In the genomic region with DNA sequence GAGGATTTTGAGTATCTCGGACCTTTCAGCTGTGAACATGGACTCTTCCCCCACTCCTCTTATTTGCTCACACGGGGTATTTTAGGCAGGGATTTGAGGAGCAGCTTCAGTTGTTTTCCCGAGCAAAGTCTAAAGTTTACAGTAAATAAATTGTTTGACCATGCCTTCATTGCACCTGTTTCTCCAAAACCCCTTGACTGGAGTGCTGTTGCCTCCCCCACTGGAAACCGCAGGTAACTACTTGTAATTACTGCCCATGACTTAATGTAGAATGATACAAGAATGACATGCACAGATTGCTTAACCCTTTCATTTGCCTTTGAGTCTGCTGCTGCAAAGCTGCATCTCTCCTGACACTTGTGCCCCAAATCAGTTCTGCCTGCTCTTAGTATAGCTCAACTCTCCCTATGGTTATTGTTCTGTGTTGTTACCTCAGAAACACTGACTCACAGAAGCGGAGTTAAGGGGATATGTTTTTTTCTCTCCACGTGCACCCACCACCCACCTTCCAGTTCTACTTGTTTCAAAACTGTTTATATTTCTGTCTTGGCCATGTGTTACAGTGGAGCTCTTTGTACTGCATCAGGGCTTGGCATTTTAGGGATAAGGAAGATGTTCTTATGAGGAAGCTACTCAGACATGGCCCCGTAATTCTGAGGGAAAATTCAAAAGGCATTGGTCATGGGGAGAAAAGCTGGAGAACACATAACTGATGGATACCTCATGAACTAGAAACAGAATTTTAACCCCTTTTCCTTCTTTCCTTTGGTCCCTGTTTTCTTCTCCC, we compare ENCODE assay signal across 9 cellular contexts. TPM values are rescaled to one million over a fixed set of nuclear protein-coding genes. Genes with fewer than 3 reads are reported as not detected.
DNase-seq lines count a peak whose midpoint lies in the region; TF ChIP-seq lines count a peak whose summit lies in the region.
"Had no signal": no experiment of that assay in that cellular context is flagged by ENCODE, and none has a peak within 500 bp of the region (broad histone marks: within the 10 kb centered on the region; RNA-seq: fewer than 3 reads in every experiment).

No MANE protein-coding gene starts in this region.

- no peak overlapping the region for H3K27ac ChIP-seq in effector memory CD4-positive, alpha-beta T cell (ENCODE audit: insufficient read depth, low read length, poor library complexity, severe bottlenecking)
- H3K27ac ChIP-seq in prostate gland: peak overlapping the region; percentile 89 to 93

- H3K36me3 ChIP-seq in ES-I3 (ENCODE audit: insufficient read depth, low read length) (no peaks in the 10 kb centered on the region), prostate gland (no peaks in the 10 kb centered on the region)
- H3K36me3 ChIP-seq in effector memory CD4-positive, alpha-beta T cell (ENCODE audit: control insufficient read depth, insufficient read depth, low read length): no peaks in the 10 kb centered on the region

- TF ChIP-seq POLR2A in NB4 (IDR thresholded peaks at IDR 0.05; ENCODE audit: extremely low read depth, insufficient read length) (no peak), prostate gland (IDR thresholded peaks at IDR 0.05) (no peak)

- intact Hi-C loops in prostate gland (cut with DNase I): loop anchor here (10.0 kb wide), 3 partner anchors 96 to 176 kb away; no protein-coding TSS in a partner anchor

- H3K4me3 ChIP-seq in NB4 (ENCODE audit: low read depth, low read length): peak overlapping the region; percentile 90
- H3K4me3 ChIP-seq in effector memory CD4-positive, alpha-beta T cell (ENCODE audit: insufficient read depth, low read depth, low read length, poor library complexity, severe bottlenecking): peak overlapping the region; percentile 4
- peak overlapping the region; percentile 36 to 57 for H3K4me3 ChIP-seq in prostate gland

- no peaks in the 10 kb centered on the region for H3K9me3 ChIP-seq in ES-I3 (ENCODE audit: control insufficient read depth, insufficient read depth, low read length)
- no peaks in the 10 kb centered on the region for H3K9me3 ChIP-seq in effector memory CD4-positive, alpha-beta T cell (ENCODE audit: control insufficient read depth, low read length)
- H3K9me3 ChIP-seq in prostate gland: no peaks in the 10 kb centered on the region

- TF ChIP-seq CTCF in NB4 (IDR thresholded peaks at IDR 0.05; ENCODE audit: low read depth, low read length) (no peak), prostate gland (IDR thresholded peaks at IDR 0.05) (peak in 2 of 4 experiments; percentile 9 to 33)

- 44% methylated on average over 7 of the region's 7 CpGs for WGBS in prostate gland

- H3K9ac ChIP-seq in ES-I3 (ENCODE audit: low read depth, low read length): peak overlapping the region; percentile 31; the same call in 1 of the 2 replicates

- no peaks in the 10 kb centered on the region for H3K27me3 ChIP-seq in effector memory CD4-positive, alpha-beta T cell (replicated peaks; ENCODE audit: control insufficient read depth, insufficient read depth, low read length, poor library complexity, severe bottlenecking)
- H3K27me3 ChIP-seq in prostate gland (replicated peaks; ENCODE audit: insufficient read depth): no peaks in the 10 kb centered on the region

- no peaks in the 10 kb centered on the region for H3K4me1 ChIP-seq in ES-I3 (ENCODE audit: insufficient read depth, low read length)
- peaks cover 23% of the 10 kb centered on the region for H3K4me1 ChIP-seq in effector memory CD4-positive, alpha-beta T cell (ENCODE audit: control insufficient read depth, insufficient read depth, low read length, poor library complexity, severe bottlenecking)
- H3K4me1 ChIP-seq in prostate gland (replicated peaks): no peaks in the 10 kb centered on the region

- DNase-seq in NB4 (ENCODE audit: low read depth) (peak; percentile 43), prostate gland (ENCODE audit: low spot score) (no peak), iPS-NIHi11 (ENCODE audit: low spot score) (no peak), NK-92 (lab: John Stamatoyannopoulos, UW; ENCODE audit: unreplicated experiment) (no peak), NCI-H2171 (lab: John Stamatoyannopoulos, UW) (no peak)
- no peak for DNase-seq in effector memory CD4-positive, alpha-beta T cell
- no peak for DNase-seq in stimulated activated CD4-positive, alpha-beta T cell treated with anti-CD3 and anti-CD28 coated beads, Interleukin-2, amount 100 ng/mL, for 24 hours
- DNase-seq: NCI-H1105 treated with DMSO at 0.1 percent for 48 hours had no signal

RNA-seq across cellular contexts. Expression of a gene that starts 2.2 kb away (rescaled TPM):
- total RNA-seq in prostate gland: 10 to 100 TPM in 1 of 2 donors, 1 to 10 TPM in 1; 6.8 to 29.0 TPM

Comparison
In these comparisons a context has a peak if more than half of its experiments do, and no peak if none do; other contexts are left out.
1. H3K4me3 ChIP-seq: peak in every context shown above with its lines; median percentile 90 in NB4; 46 in prostate gland; 4 in effector memory CD4-positive, alpha-beta T cell.